Comparison of ENCODE assay signal across 7 cellular contexts in genomic region chr1:48572632-48573258, GRCh38.
DNase-seq lines count a peak whose midpoint lies in the region; ATAC-seq and TF ChIP-seq lines count a peak whose summit lies in the region.

No MANE protein-coding gene starts in this region.

- RAD21 ChIA-PET in HCT116 (lab: Charles Lee; ENCODE audit: low non-redundant PET in 1 of 2, low total read pairs in 2 of 2, uncharacterized antibody in 2 of 2, unreplicated experiment in 2 of 2) = no interaction called here

- H3K9me3 Mint-ChIP-seq in neural crest cell = no peaks in the 10 kb centered on the region

- H2AFZ ChIP-seq in HCT116 (ENCODE audit: low read depth, low read length, poor library complexity, severe bottlenecking) (no peak overlapping the region), SK-N-SH (ENCODE audit: low read depth) (no peak overlapping the region)

- H3K4me1 ChIP-seq in HCT116 (ENCODE audit: control insufficient read depth in 1 of 2, insufficient read depth in 2 of 2, low read length in 2 of 2) = no peaks in the 10 kb centered on the region
- peaks cover 0 to 4% of the 10 kb centered on the region in 2 experiments; a peak in 1 of 4 replicates for H3K4me1 ChIP-seq in SK-N-SH (ENCODE audit: control insufficient read depth in 1 of 2, insufficient read depth in 2 of 2, low read depth in 1 of 2, low read length in 1 of 2)

- H3K79me2 ChIP-seq in HCT116 (ENCODE audit: insufficient read depth, low read length) = no peaks in the 10 kb centered on the region
- no peaks in the 10 kb centered on the region for H3K79me2 ChIP-seq in SK-N-SH (ENCODE audit: insufficient read depth)

- H3K27ac Mint-ChIP-seq in neural crest cell (ENCODE audit: unreplicated experiment) = no peak overlapping the region

- POLR2A ChIA-PET in HCT116 (lab: Charles Lee) = no interaction called here
- POLR2A ChIA-PET in SK-N-SH (lab: Yijun Ruan, JAX) = interaction anchor here (1.2 kb wide), 1 partner anchor 82 kb away, joined by 3 read pairs; no protein-coding TSS in a partner anchor

- CTCF ChIA-PET in HCT116 (lab: Charles Lee) = interaction anchor here (0.6 to 2.3 kb wide), 7 partner anchors 26 to 1760 kb away, joined by 3 to 21 read pairs (median 4); no protein-coding TSS in a partner anchor
- CTCF ChIA-PET in SK-N-SH (lab: Yijun Ruan, JAX) = interaction anchor here (0.6 to 9.7 kb wide), 95 partner anchors 10 to 1780 kb away, joined by 3 to 162 read pairs (median 5); partner anchors contain the start of gene ELAVL4

- H3K9me2 ChIP-seq in HCT116 (ENCODE audit: insufficient read depth) (no peaks in the 10 kb centered on the region), SK-N-SH (no peaks in the 10 kb centered on the region)

- H3K27me3 Mint-ChIP-seq in neural crest cell (ENCODE audit: low read depth) = peaks cover 10% of the 10 kb centered on the region

- H3K4me3 ChIP-seq in GM12864 (ENCODE audit: low read depth, low read length) (no peak overlapping the region), HCT116 (replicated peaks in 1 of 2; ENCODE audit: low read depth in 1 of 2, low read length in 2 of 2) (no peak overlapping the region), SK-N-SH (ENCODE audit: low read depth in 2 of 2, low read length in 1 of 2) (peak overlapping the region in 1 of 2 experiments; percentile 46; a peak in 1 of 4 replicates)

- 48% methylated on average over 7 of the region's 7 CpGs for WGBS in SK-N-SH (ENCODE audit: low lambda C conversion rate)

- BruUV-seq in HCT116 (replicated peaks; lab: Mats Ljungman, UMichigan) = no TSS peak

- DNase-seq in GM12864 (ENCODE audit: low read depth) (no peak), HCT116 (ENCODE audit: low read depth, low spot score) (peak; percentile 35), NCI-H1417 treated with DMSO at 0.1 percent for 48 hours (lab: John Stamatoyannopoulos, UW) (peak; percentile 55), SK-N-SH (peak; percentile 80), fibroblast of peridontal ligament (ENCODE audit: extremely low read depth) (peak; percentile 8), neural crest cell (ENCODE audit: low read depth, low spot score) (peak; percentile 64)
- no peak for DNase-seq in activated naive CD4-positive, alpha-beta T cell treated with anti-CD3 and anti-CD28 coated beads, Interleukin-2, amount 50 U/mL, for 16 hours

- no peak overlapping the region for H3K4me2 ChIP-seq in HCT116 (ENCODE audit: low read length)
- H3K4me2 ChIP-seq in SK-N-SH = no peak overlapping the region

- ATAC-seq in HCT116 = peak; percentile 96

- H4K20me1 ChIP-seq in HCT116 (ENCODE audit: insufficient read depth) = no peaks in the 10 kb centered on the region
- H4K20me1 ChIP-seq in SK-N-SH (ENCODE audit: insufficient read depth) = no peaks in the 10 kb centered on the region

- peak; percentile 69 for TF ChIP-seq CTCF in GM12864 (IDR thresholded peaks at IDR 0.05; ENCODE audit: low read depth, low read length, missing control alignments)
- TF ChIP-seq CTCF in HCT116 (IDR thresholded peaks at IDR 0.05 in 2 of 3, conservative IDR thresholded peaks at IDR 0.05 in 1 of 3; ENCODE audit: borderline replicate concordance in 1 of 3, insufficient read depth in 1 of 3, low read depth in 2 of 3, low read length in 2 of 3) = peak; percentile 52 to 74 (median 68)
- peak; percentile 78 for TF ChIP-seq CTCF in SK-N-SH (IDR thresholded peaks at IDR 0.05)
- TF ChIP-seq CTCF in neural crest cell (conservative IDR thresholded peaks at IDR 0.05) = peak; percentile 78

- intact Hi-C loops in HCT116 (cut with micrococcal nuclease) = loop anchor here (1.0 to 5.0 kb wide), 5 partner anchors 110 to 1776 kb away; no protein-coding TSS in a partner anchor

- H3K36me3 Mint-ChIP-seq in neural crest cell (ENCODE audit: low read depth) = no peaks in the 10 kb centered on the region

- H3F3A ChIP-seq in SK-N-SH (replicated peaks; ENCODE audit: insufficient read depth) = no peaks in the 10 kb centered on the region

- H3K4me3 Mint-ChIP-seq in neural crest cell = no peak overlapping the region

- H3K9me3 ChIP-seq in HCT116 (ENCODE audit: control insufficient read depth in 1 of 2, insufficient read depth in 1 of 2, low read depth in 1 of 2, low read length in 2 of 2) (no peaks in the 10 kb centered on the region), SK-N-SH (no peaks in the 10 kb centered on the region)

- no peak for TF ChIP-seq EP300 in SK-N-SH (IDR thresholded peaks at IDR 0.05; ENCODE audit: borderline replicate concordance in 1 of 2, low read depth in 1 of 2, low read length in 1 of 2)

- no peak for TF ChIP-seq POLR2A in HCT116 (IDR thresholded peaks at IDR 0.05; ENCODE audit: borderline replicate concordance, extremely low read depth, insufficient read depth, insufficient read length)

- peak; percentile 73 for TF ChIP-seq RAD21 in HCT116 (IDR thresholded peaks at IDR 0.05; ENCODE audit: low read depth)
- peak; percentile 100 for TF ChIP-seq RAD21 in SK-N-SH (IDR thresholded peaks at IDR 0.05; ENCODE audit: low read length)

- H3K27ac ChIP-seq in HCT116 (ENCODE audit: low read depth, low read length) (no peak overlapping the region), SK-N-SH (ENCODE audit: low read depth in 2 of 2, low read length in 1 of 2) (no peak overlapping the region)

- H3K27me3 ChIP-seq in HCT116 (ENCODE audit: insufficient read depth, low read length) (peaks cover 40% of the 10 kb centered on the region), SK-N-SH (ENCODE audit: insufficient read depth) (no peaks in the 10 kb centered on the region)

- H3K9ac ChIP-seq in HCT116 (ENCODE audit: low read length) = no peak overlapping the region
- no peak overlapping the region for H3K9ac ChIP-seq in SK-N-SH

- H3K36me3 ChIP-seq in HCT116 (ENCODE audit: control insufficient read depth in 1 of 2, insufficient read depth in 2 of 2, low read length in 2 of 2) (no peaks in the 10 kb centered on the region), SK-N-SH (replicated peaks in 1 of 2; ENCODE audit: control insufficient read depth in 1 of 2, insufficient read depth in 2 of 2, low read length in 1 of 2) (no peaks in the 10 kb centered on the region)

- no peaks in the 10 kb centered on the region for H3K4me1 Mint-ChIP-seq in neural crest cell

TF ChIP-seq in HCT116, 20 proteins besides CTCF, POLR2A, EP300 and RAD21:
- TF ChIP-seq ATF3 (IDR thresholded peaks at IDR 0.05) (no peak), EZH2phosphoT487 (IDR thresholded peaks at IDR 0.05; ENCODE audit: borderline replicate concordance) (no peak), JUND (IDR thresholded peaks at IDR 0.05) (no peak), SP1 (IDR thresholded peaks at IDR 0.05; ENCODE audit: low read depth) (no peak), ELF1 (IDR thresholded peaks at IDR 0.05; ENCODE audit: borderline replicate concordance, low read depth) (no peak), CBX3 (IDR thresholded peaks at IDR 0.05; ENCODE audit: low read depth) (no peak)

TF ChIP-seq in SK-N-SH, 30 proteins besides CTCF, POLR2A, EP300 and RAD21 (continues in another document):
- TF ChIP-seq TCF12 (IDR thresholded peaks at IDR 0.05) = no peak
- TF ChIP-seq FOXM1 (IDR thresholded peaks at IDR 0.05; ENCODE audit: low read depth) = no peak
- no peak for TF ChIP-seq MAX (IDR thresholded peaks at IDR 0.05; ENCODE audit: low read depth)
- no peak for TF ChIP-seq TEAD4 (IDR thresholded peaks at IDR 0.05; ENCODE audit: borderline replicate concordance, insufficient read depth)
- no peak for TF ChIP-seq MEF2A (IDR thresholded peaks at IDR 0.05; ENCODE audit: borderline replicate concordance, low read depth)
- TF ChIP-seq RFX5 (IDR thresholded peaks at IDR 0.05; ENCODE audit: low read length) = no peak
- TF ChIP-seq REST (IDR thresholded peaks at IDR 0.05; ENCODE audit: low read depth, low read length) = no peak
- peak; percentile 95 for TF ChIP-seq SMC3 (IDR thresholded peaks at IDR 0.05; ENCODE audit: low read depth, low read length)
- TF ChIP-seq GATA2 (CRISPR knock-in tag; IDR thresholded peaks at IDR 0.05) = no peak
- no peak for TF ChIP-seq FOXJ3 (CRISPR knock-in tag; IDR thresholded peaks at IDR 0.05)
- TF ChIP-seq EZH2phosphoT487 (IDR thresholded peaks at IDR 0.05; ENCODE audit: borderline replicate concordance, low read depth) = no peak
- no peak for TF ChIP-seq CHD2 (IDR thresholded peaks at IDR 0.05; ENCODE audit: low read length, partially characterized antibody)
- 0 out of 2 replicates have a peak, but pooled peaks have one; percentile 49 for TF ChIP-seq RCOR1 (IDR thresholded peaks at IDR 0.05; ENCODE audit: low read length)
- TF ChIP-seq RXRA (IDR thresholded peaks at IDR 0.05; ENCODE audit: borderline replicate concordance, low read depth) = no peak

Comparison
In these comparisons a context has a peak if more than half of its experiments do, and no peak if none do; other contexts are left out.
1. DNase-seq: peak in HCT116 (single experiment), NCI-H1417 treated with DMSO at 0.1 percent for 48 hours (single experiment), SK-N-SH (single experiment), fibroblast of peridontal ligament (single experiment) and neural crest cell (single experiment); none in GM12864 (single experiment) and activated naive CD4-positive, alpha-beta T cell treated with anti-CD3 and anti-CD28 coated beads, Interleukin-2, amount 50 U/mL, for 16 hours (single experiment).
2. Peak in every context shown above with its lines, with median percentiles within 50 percentile points of each other: CTCF ChIP-seq.